Comparison of ENCODE assay signal across 8 cellular contexts in genomic region chr6:130019796-130020105, GRCh38. TPM values are rescaled to one million over a fixed set of nuclear protein-coding genes. Genes with fewer than 3 reads are reported as not detected.
DNase-seq lines count a peak whose midpoint lies in the region; ATAC-seq, FAIRE-seq and TF ChIP-seq lines count a peak whose summit lies in the region.

No MANE protein-coding gene starts in this region.

- H3K9me3 ChIP-seq in neutrophil = no peaks in the 10 kb centered on the region

- peaks cover under 1% of the 10 kb centered on the region for H3K36me3 ChIP-seq in neutrophil

- no peak for FAIRE-seq in HTR-8/SVneo (lab: Jason Lieb, UNC)

- intact Hi-C loops in Calu3 (cut with micrococcal nuclease; ENCODE audit: unreplicated experiment) (loop anchor here (10.0 kb wide), 2 partner anchors 285 to 425 kb away; no protein-coding TSS in a partner anchor), sciatic nerve (cut with DNase I) (loop anchor here (10.0 kb wide), 1 partner anchor 425 kb away; no protein-coding TSS in a partner anchor)

- peak overlapping the region; percentile 90 for H3K4me3 Mint-ChIP-seq in Calu3 (ENCODE audit: low read depth, unreplicated experiment)

- DNase-seq in Calu3 = no peak
- no peak for DNase-seq in NB4 (ENCODE audit: low read depth)
- DNase-seq in epithelial cell of esophagus (ENCODE audit: low read depth) = no peak
- DNase-seq in medulla oblongata (ENCODE audit: extremely low spot score) = no peak
- DNase-seq in NAMALWA (ENCODE audit: low spot score) = no peak
- no peak for DNase-seq in HTR-8/SVneo (ENCODE audit: insufficient read length, low spot score)
- DNase-seq in sciatic nerve (ENCODE audit: low spot score) = no peak

- CTCF ChIA-PET in Calu3 (lab: Charles Lee) = no interaction called here

- ATAC-seq in sciatic nerve = no peak

- peak overlapping the region; percentile 84 for H3K27ac ChIP-seq in neutrophil

- no peaks in the 10 kb centered on the region for H3K27me3 ChIP-seq in neutrophil

- H3K27ac Mint-ChIP-seq in Calu3 (ENCODE audit: unreplicated experiment) = no peak overlapping the region

- no peaks in the 10 kb centered on the region for H3K4me1 Mint-ChIP-seq in Calu3 (ENCODE audit: low read depth, unreplicated experiment)

- no peak for TF ChIP-seq CTCF in Calu3 (IDR thresholded peaks at IDR 0.05; ENCODE audit: unreplicated experiment)
- no peak for TF ChIP-seq CTCF in NB4 (IDR thresholded peaks at IDR 0.05; ENCODE audit: low read depth, low read length)
- TF ChIP-seq CTCF in epithelial cell of esophagus (IDR thresholded peaks at IDR 0.05; ENCODE audit: insufficient read depth, low read depth, low read length, missing control alignments) = no peak
- no peak for TF ChIP-seq CTCF in neutrophil (IDR thresholded peaks at IDR 0.05)

- no peaks in the 10 kb centered on the region for H3K27me3 Mint-ChIP-seq in Calu3 (ENCODE audit: unreplicated experiment)

- BruUV-seq in Calu3 (replicated peaks; lab: Mats Ljungman, UMichigan) = no TSS peak

- no peaks in the 10 kb centered on the region for H3K9me3 Mint-ChIP-seq in Calu3 (ENCODE audit: low read depth, unreplicated experiment)

- peak overlapping the region; percentile 62 for H3K4me3 ChIP-seq in NB4 (ENCODE audit: low read depth, low read length)
- H3K4me3 ChIP-seq in epithelial cell of esophagus (ENCODE audit: low read length) = peak overlapping the region; percentile 81
- peak overlapping the region; percentile 81 to 99 for H3K4me3 ChIP-seq in neutrophil (ENCODE audit: low read depth in 1 of 2, low read length in 1 of 2)

- peaks cover 24% of the 10 kb centered on the region for H3K36me3 Mint-ChIP-seq in Calu3 (ENCODE audit: insufficient read depth, unreplicated experiment)

- H3K4me1 ChIP-seq in neutrophil (ENCODE audit: control insufficient read depth in 1 of 2, insufficient read depth in 1 of 2, low read depth in 1 of 2, low read length in 1 of 2) = peaks cover 6 to 11% of the 10 kb centered on the region in 2 experiments

- TF ChIP-seq POLR2A in NB4 (IDR thresholded peaks at IDR 0.05; ENCODE audit: extremely low read depth, insufficient read length) = no peak

RNA-seq across cellular contexts. Expression of gene L3MBTL3, which starts 1.4 kb away (rescaled TPM):
- total RNA-seq in Calu3 (2022) (9.6 and 13.4 TPM in 2 replicates), sciatic nerve (24.2 TPM)
